ENCODE assay signal across 13 cellular contexts in genomic region chr4:52750213-52750612, GRCh38. TPM values are rescaled to one million over a fixed set of nuclear protein-coding genes. Genes with fewer than 3 reads are reported as not detected.
DNase-seq lines count a peak whose midpoint lies in the region; ATAC-seq and TF ChIP-seq lines count a peak whose summit lies in the region.
"Had no signal": no experiment of that assay in that cellular context is flagged by ENCODE, and none has a peak within 500 bp of the region (broad histone marks: within the 10 kb centered on the region; RNA-seq: fewer than 3 reads in every experiment).

No MANE protein-coding gene starts in this region.

- peaks cover 10% of the 10 kb centered on the region for H3K4me1 Mint-ChIP-seq in activated naive CD4-positive, alpha-beta T cell treated with anti-CD3 and anti-CD28 coated beads for 36 hours (ENCODE audit: low read depth)
- no peaks in the 10 kb centered on the region for H3K4me1 Mint-ChIP-seq in endothelial cell (ENCODE audit: unreplicated experiment)

- peak overlapping the region; percentile 50 for H3K4me3 Mint-ChIP-seq in activated naive CD4-positive, alpha-beta T cell treated with anti-CD3 and anti-CD28 coated beads for 36 hours
- peak overlapping the region; percentile 88 for H3K4me3 Mint-ChIP-seq in endothelial cell (ENCODE audit: unreplicated experiment)
- H3K4me3 Mint-ChIP-seq: activated CD8-positive, alpha-beta memory T cell treated with anti-CD3 and anti-CD28 coated beads, Interleukin-2, amount 10 ng/mL, durations not matched to agents 7 days and 5 days had no signal

- 97 to 100% (median 97%) methylated on average over 11 of the region's 11 CpGs for WGBS in psoas muscle, 3 donors

- TF ChIP-seq EP300 in Ishikawa (IDR thresholded peaks at IDR 0.05; ENCODE audit: borderline replicate concordance): no peak

- TF ChIP-seq RAD21 in Ishikawa (IDR thresholded peaks at IDR 0.05; ENCODE audit: low read depth): no peak

- peaks cover 61% of the 10 kb centered on the region for H3K27me3 Mint-ChIP-seq in activated naive CD4-positive, alpha-beta T cell treated with anti-CD3 and anti-CD28 coated beads for 36 hours (ENCODE audit: low read depth)
- peaks cover 9% of the 10 kb centered on the region for H3K27me3 Mint-ChIP-seq in endothelial cell (ENCODE audit: unreplicated experiment)

- no peaks in the 10 kb centered on the region for H3K9me3 Mint-ChIP-seq in activated naive CD4-positive, alpha-beta T cell treated with anti-CD3 and anti-CD28 coated beads for 36 hours
- H3K9me3 Mint-ChIP-seq in endothelial cell (ENCODE audit: unreplicated experiment): no peaks in the 10 kb centered on the region

- H3K36me3 Mint-ChIP-seq in activated naive CD4-positive, alpha-beta T cell treated with anti-CD3 and anti-CD28 coated beads for 36 hours (ENCODE audit: low read depth): no peaks in the 10 kb centered on the region
- no peaks in the 10 kb centered on the region for H3K36me3 Mint-ChIP-seq in endothelial cell (ENCODE audit: low read depth, unreplicated experiment)
- H3K36me3 Mint-ChIP-seq: activated CD8-positive, alpha-beta memory T cell treated with anti-CD3 and anti-CD28 coated beads, Interleukin-2, amount 10 ng/mL, durations not matched to agents 7 days and 5 days had no signal

- peaks cover 0 to 32% (median 3%) of the 10 kb centered on the region in 3 donors for H3K27me3 ChIP-seq in psoas muscle (ENCODE audit: insufficient read depth in 3 of 3, low read length in 2 of 3)

- H3K9me3 ChIP-seq in psoas muscle: no peaks in the 10 kb centered on the region
- H3K9me3 ChIP-seq: lower lobe of right lung had no signal

- no peak overlapping the region for H3K27ac Mint-ChIP-seq in activated naive CD4-positive, alpha-beta T cell treated with anti-CD3 and anti-CD28 coated beads for 36 hours
- no peak overlapping the region for H3K27ac Mint-ChIP-seq in endothelial cell (ENCODE audit: unreplicated experiment)
- H3K27ac Mint-ChIP-seq: activated CD8-positive, alpha-beta memory T cell treated with anti-CD3 and anti-CD28 coated beads, Interleukin-2, amount 10 ng/mL, durations not matched to agents 7 days and 5 days had no signal

- CTCF ChIA-PET in activated naive CD4-positive, alpha-beta T cell treated with anti-CD3 and anti-CD28 coated beads for 36 hours (lab: Charles Lee): no interaction called here

- H3K4me1 ChIP-seq in psoas muscle: peaks cover 8% of the 10 kb centered on the region

- peak overlapping the region; percentile 72 for H3K4me3 ChIP-seq in psoas muscle

- TF ChIP-seq CTCF in endothelial cell (IDR thresholded peaks at IDR 0.05; ENCODE audit: unreplicated experiment): no peak
- TF ChIP-seq CTCF in psoas muscle (IDR thresholded peaks at IDR 0.05): no peak

- intact Hi-C loops in activated naive CD4-positive, alpha-beta T cell treated with anti-CD3 and anti-CD28 coated beads for 36 hours (cut with micrococcal nuclease): no loop called here
- intact Hi-C loops in psoas muscle (cut with DNase I): no loop called here

- ATAC-seq in psoas muscle: no peak
- no peak for ATAC-seq in GM18870 (IDR thresholded peaks at IDR 0.05; ENCODE audit: unreplicated experiment)
- no peak for ATAC-seq in GM21390 (IDR thresholded peaks at IDR 0.05; ENCODE audit: unreplicated experiment)

- no peak for DNase-seq in activated naive CD4-positive, alpha-beta T cell treated with anti-CD3 and anti-CD28 coated beads for 36 hours
- no peak for DNase-seq in activated naive CD4-positive, alpha-beta T cell treated with Interleukin-2 at 50 U/mL for 16 hours
- DNase-seq in endothelial cell (ENCODE audit: low spot score): no peak
- no peak for DNase-seq in psoas muscle
- no peak for DNase-seq in H4 (ENCODE audit: low spot score)
- DNase-seq: activated CD8-positive, alpha-beta memory T cell treated with anti-CD3 and anti-CD28 coated beads, Interleukin-2, amount 10 ng/mL, durations not matched to agents 7 days and 5 days; DMS79; NCI-H1092 treated with DMSO at 0.1 percent for 48 hours; nucleus accumbens had no signal

- no peak overlapping the region for H3K27ac ChIP-seq in psoas muscle
- H3K27ac ChIP-seq: lower lobe of right lung had no signal

- H3K36me3 ChIP-seq in psoas muscle (ENCODE audit: insufficient read depth in 1 of 2, low read depth in 1 of 2): no peaks in the 10 kb centered on the region
- H3K36me3 ChIP-seq: lower lobe of right lung had no signal

TF ChIP-seq in Ishikawa, 13 proteins besides CTCF, POLR2A, EP300 and RAD21:
- TF ChIP-seq TEAD4 (IDR thresholded peaks at IDR 0.05) (no peak), CREB1 (IDR thresholded peaks at IDR 0.05; ENCODE audit: low read depth) (no peak), EGR1 (IDR thresholded peaks at IDR 0.05) (no peak), CEBPB (IDR thresholded peaks at IDR 0.05) (peak; percentile 81), ZBTB7A (IDR thresholded peaks at IDR 0.05; ENCODE audit: low read depth) (no peak)

RNA-seq across cellular contexts. Expression of gene ERVMER34-1, which starts 1.0 kb away (rescaled TPM):
- total RNA-seq in activated naive CD4-positive, alpha-beta T cell treated with anti-CD3 and anti-CD28 coated beads for 36 hours: under 1 TPM; 0.14 to 0.32 TPM
- total RNA-seq in endothelial cell (ENCODE audit: unreplicated experiment) (0.44 TPM), psoas muscle (not detected)
- polyA plus RNA-seq in psoas muscle: under 1 TPM in 1 of 3 donors, not detected in 2; 0.03 TPM
- not detected in 2 replicates for total RNA-seq in H4 (2014; rRNA removed; shearing (Covaris generic))
- total RNA-seq: activated CD8-positive, alpha-beta memory T cell treated with anti-CD3 and anti-CD28 coated beads, Interleukin-2, amount 10 ng/mL, durations not matched to agents 7 days and 5 days had no signal
